ENCODE assay signal across 7 cellular contexts in the genomic region with DNA sequence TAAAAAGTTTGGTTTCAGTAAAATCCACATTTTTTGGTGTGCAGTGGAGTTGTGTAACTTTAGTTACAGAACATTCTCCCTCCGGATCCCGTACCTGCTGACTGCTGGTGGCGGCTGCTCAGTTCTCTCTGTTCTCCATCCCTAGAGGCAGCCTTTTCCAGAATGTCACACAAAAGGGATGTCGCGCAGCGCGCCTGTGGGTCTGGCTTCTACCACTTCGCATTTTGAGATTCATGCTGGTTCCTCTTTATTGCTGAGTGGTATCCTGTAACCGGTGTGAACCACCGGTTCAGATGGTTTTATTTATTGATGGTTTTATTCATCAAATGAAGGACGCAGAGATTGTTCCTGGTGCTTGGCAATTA. TPM values are rescaled to one million over a fixed set of nuclear protein-coding genes. Genes with fewer than 3 reads are reported as not detected.
DNase-seq lines count a peak whose midpoint lies in the region; ATAC-seq and TF ChIP-seq lines count a peak whose summit lies in the region.
"Had no signal": no experiment of that assay in that cellular context is flagged by ENCODE, and none has a peak within 500 bp of the region (broad histone marks: within the 10 kb centered on the region; RNA-seq: fewer than 3 reads in every experiment).

No MANE protein-coding gene starts in this region.

- TF ChIP-seq EP300 in neural cell (conservative IDR thresholded peaks at IDR 0.05; ENCODE audit: poor library complexity, severe bottlenecking): no peak

- H3K79me2 ChIP-seq in neural cell (replicated peaks; ENCODE audit: insufficient read depth, low read length): peaks cover 14% of the 10 kb centered on the region

- CTCF ChIA-PET in activated CD4-positive, alpha-beta memory T cell treated with anti-CD3 and anti-CD28 coated beads, Interleukin-2, amount 10 ng/mL, durations not matched to agents 7 days and 5 days (lab: Charles Lee): no interaction called here

- no peak overlapping the region for H3K27ac ChIP-seq in neural cell (ENCODE audit: low read length)
- H3K27ac ChIP-seq: thyroid gland had no signal

- TF ChIP-seq CTCF in neural cell (IDR thresholded peaks at IDR 0.05; ENCODE audit: poor library complexity, severe bottlenecking): no peak
- TF ChIP-seq CTCF in omental fat pad (IDR thresholded peaks at IDR 0.05): no peak

- peak overlapping the region; percentile 92 for H3K4me3 ChIP-seq in neural cell (ENCODE audit: low read length)

- H3K4me1 Mint-ChIP-seq in activated CD4-positive, alpha-beta memory T cell treated with anti-CD3 and anti-CD28 coated beads, Interleukin-2, amount 10 ng/mL, durations not matched to agents 7 days and 5 days: peaks cover 23% of the 10 kb centered on the region

- no peaks in the 10 kb centered on the region for H3K27me3 ChIP-seq in neural cell (ENCODE audit: insufficient read depth, low read depth, low read length)
- H3K27me3 ChIP-seq: thyroid gland had no signal

- no peaks in the 10 kb centered on the region for H3K36me3 ChIP-seq in neural cell (ENCODE audit: insufficient read depth, low read length)

- H3K9me3 ChIP-seq in neural cell (ENCODE audit: low read length): no peaks in the 10 kb centered on the region
- H3K9me3 ChIP-seq: thyroid gland had no signal

- ATAC-seq in omental fat pad (ENCODE audit: low FRiP score) (no peak), HG03521 (IDR thresholded peaks at IDR 0.05; ENCODE audit: unreplicated experiment) (no peak)

- H3F3A ChIP-seq in neural cell (ENCODE audit: insufficient read depth, low read length, poor library complexity, severe bottlenecking): no peaks in the 10 kb centered on the region

- H3K27me3 Mint-ChIP-seq in activated CD4-positive, alpha-beta memory T cell treated with anti-CD3 and anti-CD28 coated beads, Interleukin-2, amount 10 ng/mL, durations not matched to agents 7 days and 5 days: peaks cover 3% of the 10 kb centered on the region

- POLR2A ChIA-PET in activated CD4-positive, alpha-beta memory T cell treated with anti-CD3 and anti-CD28 coated beads, Interleukin-2, amount 10 ng/mL, durations not matched to agents 7 days and 5 days (lab: Charles Lee): interaction anchor here (2.0 kb wide), 1 partner anchor 15 kb away, joined by 11 read pairs; a partner anchor contains a TSS

- no peak overlapping the region for H3K27ac Mint-ChIP-seq in activated CD4-positive, alpha-beta memory T cell treated with anti-CD3 and anti-CD28 coated beads, Interleukin-2, amount 10 ng/mL, durations not matched to agents 7 days and 5 days

- H4K20me1 ChIP-seq in neural cell (ENCODE audit: insufficient read depth): no peaks in the 10 kb centered on the region

- no peak overlapping the region for H2AFZ ChIP-seq in neural cell (ENCODE audit: low read depth, low read length)

- H3K4me3 Mint-ChIP-seq in activated CD4-positive, alpha-beta memory T cell treated with anti-CD3 and anti-CD28 coated beads, Interleukin-2, amount 10 ng/mL, durations not matched to agents 7 days and 5 days: peak overlapping the region; percentile 52

- H3K9me3 Mint-ChIP-seq in activated CD4-positive, alpha-beta memory T cell treated with anti-CD3 and anti-CD28 coated beads, Interleukin-2, amount 10 ng/mL, durations not matched to agents 7 days and 5 days: peaks cover 3% of the 10 kb centered on the region

- no peak overlapping the region for H3K9ac ChIP-seq in neural cell (ENCODE audit: low read length)

- no peak for TF ChIP-seq RAD21 in neural cell (conservative IDR thresholded peaks at IDR 0.05)

- DNase-seq in HT-29 (ENCODE audit: low spot score) (peak; percentile 42), omental fat pad (ENCODE audit: low spot score) (no peak), ecto neural progenitor cell (ENCODE audit: low spot score) (no peak)
- no peak for DNase-seq in activated CD4-positive, alpha-beta memory T cell treated with anti-CD3 and anti-CD28 coated beads, Interleukin-2, amount 10 ng/mL, durations not matched to agents 7 days and 5 days

- no peak overlapping the region for H3K4me2 ChIP-seq in neural cell (ENCODE audit: low read length)

- H3K36me3 Mint-ChIP-seq in activated CD4-positive, alpha-beta memory T cell treated with anti-CD3 and anti-CD28 coated beads, Interleukin-2, amount 10 ng/mL, durations not matched to agents 7 days and 5 days (ENCODE audit: low read depth): peaks cover 11% of the 10 kb centered on the region

- no peaks in the 10 kb centered on the region for H3K9me2 ChIP-seq in neural cell (ENCODE audit: insufficient read depth, low read length)

TF ChIP-seq in neural cell, 6 proteins besides CTCF, POLR2A, EP300 and RAD21:
- TF ChIP-seq TAF1 (IDR thresholded peaks at IDR 0.05; ENCODE audit: low read depth) (no peak), SMC3 (conservative IDR thresholded peaks at IDR 0.05; ENCODE audit: poor library complexity) (no peak), EZH2 (IDR thresholded peaks at IDR 0.05; ENCODE audit: borderline replicate concordance, insufficient read depth, low read length, poor library complexity, severe bottlenecking) (no peak), MXI1 (conservative IDR thresholded peaks at IDR 0.05; ENCODE audit: poor library complexity, severe bottlenecking) (no peak), POLR2AphosphoS5 (IDR thresholded peaks at IDR 0.05) (no peak)
- TF ChIP-seq, protein P1, sequence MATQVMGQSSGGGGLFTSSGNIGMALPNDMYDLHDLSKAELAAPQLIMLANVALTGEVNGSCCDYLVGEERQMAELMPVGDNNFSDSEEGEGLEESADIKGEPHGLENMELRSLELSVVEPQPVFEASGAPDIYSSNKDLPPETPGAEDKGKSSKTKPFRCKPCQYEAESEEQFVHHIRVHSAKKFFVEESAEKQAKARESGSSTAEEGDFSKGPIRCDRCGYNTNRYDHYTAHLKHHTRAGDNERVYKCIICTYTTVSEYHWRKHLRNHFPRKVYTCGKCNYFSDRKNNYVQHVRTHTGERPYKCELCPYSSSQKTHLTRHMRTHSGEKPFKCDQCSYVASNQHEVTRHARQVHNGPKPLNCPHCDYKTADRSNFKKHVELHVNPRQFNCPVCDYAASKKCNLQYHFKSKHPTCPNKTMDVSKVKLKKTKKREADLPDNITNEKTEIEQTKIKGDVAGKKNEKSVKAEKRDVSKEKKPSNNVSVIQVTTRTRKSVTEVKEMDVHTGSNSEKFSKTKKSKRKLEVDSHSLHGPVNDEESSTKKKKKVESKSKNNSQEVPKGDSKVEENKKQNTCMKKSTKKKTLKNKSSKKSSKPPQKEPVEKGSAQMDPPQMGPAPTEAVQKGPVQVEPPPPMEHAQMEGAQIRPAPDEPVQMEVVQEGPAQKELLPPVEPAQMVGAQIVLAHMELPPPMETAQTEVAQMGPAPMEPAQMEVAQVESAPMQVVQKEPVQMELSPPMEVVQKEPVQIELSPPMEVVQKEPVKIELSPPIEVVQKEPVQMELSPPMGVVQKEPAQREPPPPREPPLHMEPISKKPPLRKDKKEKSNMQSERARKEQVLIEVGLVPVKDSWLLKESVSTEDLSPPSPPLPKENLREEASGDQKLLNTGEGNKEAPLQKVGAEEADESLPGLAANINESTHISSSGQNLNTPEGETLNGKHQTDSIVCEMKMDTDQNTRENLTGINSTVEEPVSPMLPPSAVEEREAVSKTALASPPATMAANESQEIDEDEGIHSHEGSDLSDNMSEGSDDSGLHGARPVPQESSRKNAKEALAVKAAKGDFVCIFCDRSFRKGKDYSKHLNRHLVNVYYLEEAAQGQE (IDR thresholded peaks at IDR 0.05; ENCODE audit: borderline replicate concordance): no peak

RNA-seq across cellular contexts. Expression of a gene that starts 1.0 kb away (rescaled TPM):
- 37.1 and 46.0 TPM in 2 replicates for total RNA-seq in HT-29 (2014; rRNA removed; shearing (Covaris generic))
- 10 to 100 TPM; 10.1 to 11.6 TPM for total RNA-seq in activated CD4-positive, alpha-beta memory T cell treated with anti-CD3 and anti-CD28 coated beads, Interleukin-2, amount 10 ng/mL, durations not matched to agents 7 days and 5 days
- 21.3 and 33.0 TPM in 2 replicates for polyA plus RNA-seq in neural cell
- 25.6 and 32.9 TPM in 2 replicates for polyA minus RNA-seq in neural cell
- total RNA-seq in omental fat pad: 10 to 100 TPM in 1 of 4 donors, 1 to 10 TPM in 3; 3.0 to 11.5 (median 5.6) TPM

RNA-seq across cellular contexts. Expression of a gene that starts 15.1 kb away (rescaled TPM):
- total RNA-seq in HT-29 (2014; rRNA removed; shearing (Covaris generic)): 39.4 and 46.2 TPM in 2 replicates
- 10 to 100 TPM; 55.0 to 55.4 TPM for total RNA-seq in activated CD4-positive, alpha-beta memory T cell treated with anti-CD3 and anti-CD28 coated beads, Interleukin-2, amount 10 ng/mL, durations not matched to agents 7 days and 5 days
- 50.0 and 60.3 TPM in 2 replicates for polyA plus RNA-seq in neural cell
- polyA minus RNA-seq in neural cell: 24.0 and 34.8 TPM in 2 replicates
- total RNA-seq in omental fat pad: 10 to 100 TPM; 15.1 to 56.1 (median 33.2) TPM

RNA-seq across cellular contexts. Expression of a gene that starts 15.4 kb away (rescaled TPM):
- total RNA-seq in HT-29 (2014; rRNA removed; shearing (Covaris generic)): 87.4 and 96.5 TPM in 2 replicates
- 10 to 100 TPM; 27.8 to 33.5 TPM for total RNA-seq in activated CD4-positive, alpha-beta memory T cell treated with anti-CD3 and anti-CD28 coated beads, Interleukin-2, amount 10 ng/mL, durations not matched to agents 7 days and 5 days
- 76.4 and 90.2 TPM in 2 replicates for polyA plus RNA-seq in neural cell
- polyA minus RNA-seq in neural cell: 27.1 and 36.5 TPM in 2 replicates
- total RNA-seq in omental fat pad: 10 to 100 TPM; 28.7 to 56.7 (median 37.5) TPM

RNA-seq across cellular contexts. Expression of a gene that starts 57.7 kb away (rescaled TPM):
- 64.6 and 71.3 TPM in 2 replicates for total RNA-seq in HT-29 (2014; rRNA removed; shearing (Covaris generic))
- 1 to 10 TPM; 1.1 to 1.8 TPM for total RNA-seq in activated CD4-positive, alpha-beta memory T cell treated with anti-CD3 and anti-CD28 coated beads, Interleukin-2, amount 10 ng/mL, durations not matched to agents 7 days and 5 days
- 11.1 and 11.8 TPM in 2 replicates for polyA plus RNA-seq in neural cell
- polyA minus RNA-seq in neural cell: 12.5 and 12.7 TPM in 2 replicates
- 1 to 10 TPM; 1.3 to 6.0 (median 3.1) TPM for total RNA-seq in omental fat pad

RNA-seq across cellular contexts. Expression of a gene that starts 58.4 kb away (rescaled TPM):
- total RNA-seq in HT-29 (2014; rRNA removed; shearing (Covaris generic)): not detected in 2 replicates
- not detected for total RNA-seq in activated CD4-positive, alpha-beta memory T cell treated with anti-CD3 and anti-CD28 coated beads, Interleukin-2, amount 10 ng/mL, durations not matched to agents 7 days and 5 days
- not detected in 2 replicates for polyA plus RNA-seq in neural cell
- polyA minus RNA-seq in neural cell: not detected in 2 replicates
- not detected for total RNA-seq in omental fat pad
- total RNA-seq: thyroid gland had no signal
